In genomic region chr12:11568762-11569478, GRCh38 we compare ENCODE assay signal across 13 cellular contexts.
A peak's percentile ranks its signal among the peaks of the same experiment; 100 is the strongest.
DNase-seq lines count a peak whose midpoint lies in the region; ATAC-seq, FAIRE-seq and TF ChIP-seq lines count a peak whose summit lies in the region.
"Had no signal": no experiment of that assay in that cellular context is flagged by ENCODE, and none has a peak within 500 bp of the region (broad histone marks: within the 10 kb centered on the region; RNA-seq: fewer than 3 reads in every experiment).

No MANE protein-coding gene starts in this region.

- H3K4me1 ChIP-seq in A549 (no peaks in the 10 kb centered on the region), aorta (ENCODE audit: control insufficient read depth in 1 of 2, insufficient read depth in 2 of 2, low read length in 2 of 2) (no peaks in the 10 kb centered on the region)
- H3K4me1 ChIP-seq: prostate gland had no signal

- no peak for TF ChIP-seq RAD21 in A549 (conservative IDR thresholded peaks at IDR 0.05 in 1 of 2, IDR thresholded peaks at IDR 0.05 in 1 of 2)

- 43% methylated on average over 7 of the region's 8 CpGs for WGBS in A549 (ENCODE audit: missing lambda C conversion rate)
- WGBS in aorta, 2 donors: 96 to 97% methylated on average over 8 of the region's 8 CpGs

- DNase-seq in A549 (ENCODE audit: low read depth in 1 of 2, low spot score in 1 of 2) (no peak), GM19239 (ENCODE audit: insufficient read length, low spot score) (no peak), aorta (no peak), 8988T (no peak), NAMALWA (ENCODE audit: low spot score) (no peak), NCI-H2029 treated with DMSO at 0.1 percent for 48 hours (lab: John Stamatoyannopoulos, UW) (no peak)
- DNase-seq: activated CD4-positive, alpha-beta T cell treated with anti-CD3 and anti-CD28 coated beads for 36 hours; activated naive CD8-positive, alpha-beta T cell treated with anti-CD3 and anti-CD28 coated beads, Interleukin-2, amount 10 ng/mL, durations not matched to agents 7 days and 5 days; KG1 had no signal

- POLR2A ChIA-PET in A549 (lab: Yijun Ruan, JAX): no interaction called here

- no peak for TF ChIP-seq POLR2A in A549 (IDR thresholded peaks at IDR 0.05; ENCODE audit: low read length)

- no peaks in the 10 kb centered on the region for H3K36me3 ChIP-seq in aorta (ENCODE audit: control insufficient read depth in 1 of 2, insufficient read depth in 2 of 2, low read length in 1 of 2)
- H3K36me3 ChIP-seq: prostate gland had no signal

- ATAC-seq in A549 (no peak), HG02759 (IDR thresholded peaks at IDR 0.05; ENCODE audit: unreplicated experiment) (peak; percentile 85), HG03565 (IDR thresholded peaks at IDR 0.05; ENCODE audit: unreplicated experiment) (peak; percentile 94), aorta (ENCODE audit: low FRiP score) (no peak)
- ATAC-seq: activated CD4-positive, alpha-beta T cell treated with anti-CD3 and anti-CD28 coated beads for 36 hours had no signal

- H3K4me3 ChIP-seq in A549: no peak overlapping the region
- H3K4me3 ChIP-seq in aorta (ENCODE audit: low read length in 2 of 2): no peak overlapping the region
- H3K4me3 ChIP-seq: prostate gland had no signal

- FAIRE-seq in A549 (lab: Jason Lieb, UNC): no peak
- FAIRE-seq in GM19239 (lab: Jason Lieb, UNC): peak; percentile 98
- FAIRE-seq: A204.1 had no signal

- TF ChIP-seq EP300 in A549 (IDR thresholded peaks at IDR 0.05): no peak

- H3K27ac ChIP-seq in A549: no peak overlapping the region
- H3K27ac ChIP-seq in aorta (ENCODE audit: low read depth in 1 of 2, low read length in 2 of 2): no peak overlapping the region
- H3K27ac ChIP-seq: prostate gland had no signal

- CTCF ChIA-PET in A549 (lab: Yijun Ruan, JAX): interaction anchor here (1.1 to 1.6 kb wide), 2 partner anchors 10 to 11 kb away, joined by 3 to 4 read pairs; no protein-coding TSS in a partner anchor

- no peak overlapping the region for H3K4me2 ChIP-seq in A549

- no peaks in the 10 kb centered on the region for H3K27me3 ChIP-seq in aorta (ENCODE audit: control insufficient read depth in 1 of 2, insufficient read depth in 2 of 2, low read length in 1 of 2)

- H3K9me3 ChIP-seq in A549: peaks cover under 1% of the 10 kb centered on the region; the same call in 1 of the 3 replicates
- H3K9me3 ChIP-seq in aorta (ENCODE audit: control insufficient read depth, low read length): no peaks in the 10 kb centered on the region
- H3K9me3 ChIP-seq: prostate gland had no signal

- intact Hi-C loops in aorta (cut with DNase I): no loop called here

- TF ChIP-seq CTCF in A549 (IDR thresholded peaks at IDR 0.05): no peak

TF ChIP-seq in A549, 52 proteins besides CTCF, POLR2A, EP300 and RAD21:
- TF ChIP-seq SREBF2 (IDR thresholded peaks at IDR 0.05) (no peak), BCL3 (IDR thresholded peaks at IDR 0.05) (no peak), NR3C1 (IDR thresholded peaks at IDR 0.05) (no peak), HDAC2 (IDR thresholded peaks at IDR 0.05) (no peak), CBX8 (IDR thresholded peaks at IDR 0.05) (peak; percentile 52; the same call in 1 of the 2 replicates)

Comparison
In these comparisons a context has a peak if more than half of its experiments do, and no peak if none do; other contexts are left out.
1. ATAC-seq: peak in HG02759 (single experiment) and HG03565 (single experiment); none in A549 (0 of 2) and aorta (single experiment).